Comparison of ENCODE assay signal across 9 cellular contexts in the genomic region with DNA sequence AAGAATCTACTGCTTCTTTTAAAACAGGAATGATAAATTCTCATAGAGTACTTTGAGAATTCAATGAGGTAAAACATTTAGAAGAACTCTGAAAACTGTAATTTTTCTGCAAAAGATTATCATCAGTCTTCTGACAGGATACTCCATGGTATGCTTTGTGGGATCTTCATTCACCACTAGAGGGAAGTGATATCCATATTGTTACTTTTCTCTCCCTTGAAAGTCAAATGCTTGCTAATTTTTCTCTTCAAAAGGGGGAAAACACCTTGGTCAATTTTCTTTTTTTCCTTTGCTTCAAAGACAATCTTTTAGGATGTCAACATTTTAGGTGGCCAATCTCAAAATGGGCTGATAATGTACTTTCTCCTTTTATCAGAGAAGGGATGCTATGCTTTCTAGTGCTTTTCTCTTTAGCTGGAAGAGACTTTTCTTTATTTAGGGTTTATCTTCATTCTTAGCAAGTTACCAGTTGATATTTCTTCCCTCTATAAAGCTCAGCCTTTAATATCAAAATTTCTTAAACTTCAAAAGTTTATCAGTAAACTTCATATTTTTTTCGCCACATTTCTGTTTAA.
DNase-seq lines count a peak whose midpoint lies in the region; ATAC-seq, FAIRE-seq and TF ChIP-seq lines count a peak whose summit lies in the region.
"Had no signal": no experiment of that assay in that cellular context is flagged by ENCODE, and none has a peak within 500 bp of the region (broad histone marks: within the 10 kb centered on the region; RNA-seq: fewer than 3 reads in every experiment).

No MANE protein-coding gene starts in this region.

- no peaks in the 10 kb centered on the region for H3K9me1 ChIP-seq in keratinocyte (ENCODE audit: control insufficient read depth, extremely low read depth, insufficient read depth, low read length)

- no peaks in the 10 kb centered on the region for H4K20me1 ChIP-seq in keratinocyte (ENCODE audit: control insufficient read depth, extremely low read depth, insufficient read depth, low read length)

- no peaks in the 10 kb centered on the region for H3K27me3 ChIP-seq in keratinocyte (ENCODE audit: control insufficient read depth, extremely low read depth, insufficient read depth, low read length)
- H3K27me3 ChIP-seq in vagina, result no peaks in the 10 kb centered on the region

- DNase-seq in AG09319 (ENCODE audit: extremely low read depth, low read depth), result peak; percentile 11
- no peak for DNase-seq in HFF-Myc (ENCODE audit: extremely low read depth, low read depth)
- DNase-seq in keratinocyte (ENCODE audit: low read depth, low spot score), result no peak
- no peak for DNase-seq in COLO668 (lab: John Stamatoyannopoulos, UW; ENCODE audit: unreplicated experiment)
- DNase-seq in vagina (ENCODE audit: extremely low spot score in 2 of 2), result no peak

- H2AFZ ChIP-seq in keratinocyte (ENCODE audit: control insufficient read depth, low read length), result no peak overlapping the region

- no peaks in the 10 kb centered on the region for H3K79me2 ChIP-seq in keratinocyte (ENCODE audit: control insufficient read depth, insufficient read depth, low read length)

- no peak overlapping the region for H3K4me2 ChIP-seq in keratinocyte (ENCODE audit: control insufficient read depth, extremely low read depth, insufficient read depth, low read depth, low read length)

- H3K4me3 ChIP-seq in HFF-Myc (replicated peaks; ENCODE audit: low read depth, low read length) (no peak overlapping the region), WI38 (ENCODE audit: low read depth, low read length) (no peak overlapping the region), keratinocyte (ENCODE audit: control insufficient read depth in 2 of 3, extremely low read depth in 1 of 3, insufficient read depth in 2 of 3, low read depth in 1 of 3, low read length in 3 of 3) (no peak overlapping the region), vagina (no peak overlapping the region)

- H3K36me3 ChIP-seq in keratinocyte (ENCODE audit: control insufficient read depth in 2 of 2, extremely low read depth in 1 of 2, insufficient read depth in 2 of 2, low read length in 2 of 2) (no peaks in the 10 kb centered on the region), vagina (no peaks in the 10 kb centered on the region)

- peak; percentile 73 for TF ChIP-seq CTCF in AG09319 (IDR thresholded peaks at IDR 0.05; ENCODE audit: low read depth, low read length)
- peak; percentile 56 for TF ChIP-seq CTCF in HFF-Myc (IDR thresholded peaks at IDR 0.05; ENCODE audit: low read depth, low read length, missing control alignments)
- peak; percentile 45; the same call in 1 of the 2 replicates for TF ChIP-seq CTCF in WI38 (IDR thresholded peaks at IDR 0.05; ENCODE audit: low read depth, low read length)
- peak in 2 of 3 experiments; percentile 56 to 64 for TF ChIP-seq CTCF in keratinocyte (optimal IDR thresholded peaks at IDR 0.05 in 1 of 3, IDR thresholded peaks at IDR 0.05 in 1 of 3, conservative IDR thresholded peaks at IDR 0.05 in 1 of 3; ENCODE audit: extremely low read depth in 1 of 3, insufficient read depth in 2 of 3, low read length in 3 of 3)
- peak in 1 of 3 experiments; percentile 26 for TF ChIP-seq CTCF in vagina (IDR thresholded peaks at IDR 0.05)

- H3K9me3 ChIP-seq in keratinocyte (ENCODE audit: control insufficient read depth, low read depth, low read length) (no peaks in the 10 kb centered on the region), vagina (no peaks in the 10 kb centered on the region)

- intact Hi-C loops in vagina (cut with DNase I), result no loop called here

- H3K4me1 ChIP-seq in keratinocyte (ENCODE audit: control insufficient read depth, extremely low read depth, insufficient read depth, low read length), result no peaks in the 10 kb centered on the region
- no peaks in the 10 kb centered on the region for H3K4me1 ChIP-seq in vagina

- FAIRE-seq in keratinocyte (lab: Jason Lieb, UNC), result no peak

- H3K27ac ChIP-seq in keratinocyte (ENCODE audit: control insufficient read depth, insufficient read depth, low read length) (no peak overlapping the region), vagina (no peak overlapping the region)

- TF ChIP-seq POLR2A in vagina (IDR thresholded peaks at IDR 0.05), result no peak

- no peak for ATAC-seq in HG02642 (IDR thresholded peaks at IDR 0.05; ENCODE audit: poor library complexity, unreplicated experiment)
- ATAC-seq in HG02571 (IDR thresholded peaks at IDR 0.05; ENCODE audit: unreplicated experiment), result no peak
- ATAC-seq: natural killer cell treated with Interleukin-12 subunit alpha and Interleukin-12 subunit beta and Interleukin-15 and Interleukin-18, amount 100 ng/mL, for 72 hours had no signal

- dilution Hi-C loops in keratinocyte (cut with MboI; ENCODE audit: extremely low pct_ligation_motif_present, low sequenced_read_pairs), result no loop called here

- H3K9ac ChIP-seq in keratinocyte (ENCODE audit: control insufficient read depth, extremely low read depth, insufficient read depth, low read length), result no peak overlapping the region
